ENCODE assay signal across 12 cellular contexts in the genomic region with DNA sequence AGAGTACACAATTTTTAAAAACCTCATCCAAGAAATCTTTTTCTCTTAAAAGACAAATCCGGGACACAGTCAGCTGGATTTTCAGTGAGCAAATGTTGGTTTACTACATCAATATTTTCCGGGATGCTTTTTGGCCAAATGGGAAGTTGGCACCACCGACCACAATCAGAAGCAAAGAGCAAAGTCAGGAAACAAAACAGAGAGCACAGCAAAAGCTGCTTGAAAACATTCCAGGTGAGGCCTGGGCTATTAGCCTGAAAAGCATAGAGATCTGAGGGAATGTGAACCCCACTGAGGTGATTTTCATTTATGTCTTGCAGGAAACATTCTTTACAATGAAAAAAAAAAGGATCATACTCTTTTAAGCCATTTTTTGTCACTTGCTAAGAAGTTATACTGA. TPM values are rescaled to one million over a fixed set of nuclear protein-coding genes. Genes with fewer than 3 reads are reported as not detected.
DNase-seq lines count a peak whose midpoint lies in the region; ATAC-seq, FAIRE-seq and TF ChIP-seq lines count a peak whose summit lies in the region.
"Had no signal": no experiment of that assay in that cellular context is flagged by ENCODE, and none has a peak within 500 bp of the region (broad histone marks: within the 10 kb centered on the region; RNA-seq: fewer than 3 reads in every experiment).

No MANE protein-coding gene starts in this region.

- peak in 1 of 2 donors; percentile 24 for TF ChIP-seq RAD21 in liver (IDR thresholded peaks at IDR 0.05)
- TF ChIP-seq RAD21 in HepG2 (CRISPR knock-in tag; IDR thresholded peaks at IDR 0.05): no peak
- no peak for TF ChIP-seq RAD21 in GM12878 (IDR thresholded peaks at IDR 0.05; ENCODE audit: insufficient read depth, low read depth, low read length)

- TF ChIP-seq POLR2A in HepG2 (IDR thresholded peaks at IDR 0.05; ENCODE audit: insufficient read depth in 1 of 2, low read depth in 2 of 2, low read length in 2 of 2): no peak
- no peak for TF ChIP-seq POLR2A in GM12878 (IDR thresholded peaks at IDR 0.05; ENCODE audit: low read depth, low read length)
- TF ChIP-seq POLR2A in right lobe of liver (IDR thresholded peaks at IDR 0.05): no peak

- peak overlapping the region in 1 of 2 donors; percentile 45 for H3K27ac ChIP-seq in liver (ENCODE audit: low read depth in 1 of 2, low read length in 2 of 2)
- H3K27ac ChIP-seq in HepG2 (ENCODE audit: extremely low read length, insufficient read depth, low read length): no peak overlapping the region
- H3K27ac ChIP-seq in GM12878 (ENCODE audit: control insufficient read depth, insufficient read depth): peak overlapping the region; percentile 67
- peak overlapping the region in 2 of 3 donors; percentile 33 to 38 for H3K27ac ChIP-seq in right lobe of liver
- H3K27ac ChIP-seq: 22Rv1 had no signal

- intact Hi-C loops in HepG2 (cut with micrococcal nuclease; ENCODE audit: unreplicated experiment): no loop called here
- intact Hi-C loops in GM12878 (cut with micrococcal nuclease; ENCODE audit: unreplicated experiment): no loop called here
- intact Hi-C loops in right lobe of liver (cut with DNase I): no loop called here

- TF ChIP-seq CTCF in liver (IDR thresholded peaks at IDR 0.05; ENCODE audit: low read depth, low read length, missing input control) (no peak), HepG2 (CRISPR knock-in tag; IDR thresholded peaks at IDR 0.05) (no peak), GM12878 (IDR thresholded peaks at IDR 0.05 in 2 of 3, conservative IDR thresholded peaks at IDR 0.05 in 1 of 3; ENCODE audit: control insufficient read depth in 2 of 3, extremely low read depth in 1 of 3, insufficient read depth in 1 of 3, low read depth in 3 of 3, low read length in 3 of 3) (no peak), right lobe of liver (IDR thresholded peaks at IDR 0.05) (no peak)

- H3K9me3 ChIP-seq in liver (ENCODE audit: control insufficient read depth in 4 of 4, low read length in 3 of 4) (no peaks in the 10 kb centered on the region), HepG2 (ENCODE audit: low read length) (no peaks in the 10 kb centered on the region), GM12878 (replicated peaks; ENCODE audit: control insufficient read depth, insufficient read depth, low read length) (no peaks in the 10 kb centered on the region), right lobe of liver (no peaks in the 10 kb centered on the region)

- RAD21 ChIA-PET in GM12878 (lab: Charles Lee; ENCODE audit: unreplicated experiment): interaction anchor here (0.5 to 1.2 kb wide), 3 partner anchors 10 to 105 kb away, joined by 3 to 5 read pairs (median 5); no protein-coding TSS in a partner anchor

- H3K9me3 Mint-ChIP-seq in stimulated activated naive B cell treated with anti-CD40 and anti-IgM and Interleukin-4, amounts not matched to agents 10 μg/mL and 1 μg/mL and 100 μg/mL, for 72 hours: no peaks in the 10 kb centered on the region
- H3K9me3 Mint-ChIP-seq in activated T-cell treated with anti-CD3 and anti-CD28 coated beads, Interleukin-2, amount 50 U/mL, for 24 hours: no peaks in the 10 kb centered on the region

- POLR2A ChIA-PET in HepG2 (lab: Yijun Ruan, JAX): no interaction called here
- POLR2A ChIA-PET in GM12878 (lab: Charles Lee): interaction anchor here (0.6 kb wide), 1 partner anchor 49 kb away, joined by 3 read pairs; no protein-coding TSS in a partner anchor

- no peak overlapping the region for H3K4me2 ChIP-seq in HepG2 (ENCODE audit: low read depth, low read length)
- H3K4me2 ChIP-seq in GM12878 (ENCODE audit: control insufficient read depth, insufficient read depth): no peak overlapping the region

- CTCF ChIA-PET in HepG2 (lab: Yijun Ruan, JAX; ENCODE audit: low intra/inter-chr PET ratio, low total read pairs) (no interaction called here), GM12878 (lab: Yijun Ruan, JAX) (interaction anchor here (1.3 kb wide), 1 partner anchor 10 kb away, joined by 7 read pairs; no protein-coding TSS in a partner anchor)

- no peak overlapping the region for H3K27ac Mint-ChIP-seq in stimulated activated naive B cell treated with anti-CD40 and anti-IgM and Interleukin-4, amounts not matched to agents 10 μg/mL and 1 μg/mL and 100 μg/mL, for 72 hours
- no peak overlapping the region for H3K27ac Mint-ChIP-seq in activated T-cell treated with anti-CD3 and anti-CD28 coated beads, Interleukin-2, amount 50 U/mL, for 24 hours
- H3K27ac Mint-ChIP-seq: CD14-positive monocyte had no signal

- no peaks in the 10 kb centered on the region for H3K27me3 Mint-ChIP-seq in stimulated activated naive B cell treated with anti-CD40 and anti-IgM and Interleukin-4, amounts not matched to agents 10 μg/mL and 1 μg/mL and 100 μg/mL, for 72 hours
- H3K27me3 Mint-ChIP-seq in activated T-cell treated with anti-CD3 and anti-CD28 coated beads, Interleukin-2, amount 50 U/mL, for 24 hours: no peaks in the 10 kb centered on the region

- no peaks in the 10 kb centered on the region for H4K20me1 ChIP-seq in HepG2 (ENCODE audit: insufficient read depth, low read length)
- no peaks in the 10 kb centered on the region for H4K20me1 ChIP-seq in GM12878 (ENCODE audit: control insufficient read depth, insufficient read depth)

- SMC1A ChIA-PET in GM12878 (lab: Charles Lee; ENCODE audit: uncharacterized antibody, unreplicated experiment): interaction anchor here (1.2 to 1.4 kb wide), 2 partner anchors 9 to 54 kb away, joined by 3 to 6 read pairs; no protein-coding TSS in a partner anchor

- no peak overlapping the region for H3K4me3 Mint-ChIP-seq in stimulated activated naive B cell treated with anti-CD40 and anti-IgM and Interleukin-4, amounts not matched to agents 10 μg/mL and 1 μg/mL and 100 μg/mL, for 72 hours
- H3K4me3 Mint-ChIP-seq in activated T-cell treated with anti-CD3 and anti-CD28 coated beads, Interleukin-2, amount 50 U/mL, for 24 hours: no peak overlapping the region
- H3K4me3 Mint-ChIP-seq: CD14-positive monocyte had no signal

- no peak overlapping the region for H2AFZ ChIP-seq in HepG2 (ENCODE audit: low read length)
- no peak overlapping the region for H2AFZ ChIP-seq in GM12878 (ENCODE audit: control insufficient read depth, low read depth, low read length)

- in situ Hi-C loops in HepG2 (cut with HindIII; ENCODE audit: extremely low pct_ligation_motif_present, low pct_unique_long_range_greater_than_20kb) (no loop called here), GM12878 (cut with MboI) (no loop called here)

- TF ChIP-seq EP300 in HepG2 (IDR thresholded peaks at IDR 0.05; ENCODE audit: low read depth in 2 of 2, low read length in 2 of 2): no peak
- no peak for TF ChIP-seq EP300 in HepG2 (CRISPR knock-in tag; IDR thresholded peaks at IDR 0.05; ENCODE audit: borderline replicate concordance)
- TF ChIP-seq EP300 in GM12878 (IDR thresholded peaks at IDR 0.05; ENCODE audit: borderline replicate concordance in 1 of 2, control insufficient read depth in 1 of 2, low read depth in 2 of 2, low read length in 2 of 2): no peak

- peaks cover 15 to 18% of the 10 kb centered on the region in 2 donors for H3K36me3 Mint-ChIP-seq in stimulated activated naive B cell treated with anti-CD40 and anti-IgM and Interleukin-4, amounts not matched to agents 10 μg/mL and 1 μg/mL and 100 μg/mL, for 72 hours
- peaks cover 42% of the 10 kb centered on the region for H3K36me3 Mint-ChIP-seq in activated T-cell treated with anti-CD3 and anti-CD28 coated beads, Interleukin-2, amount 50 U/mL, for 24 hours (ENCODE audit: low read depth)
- H3K36me3 Mint-ChIP-seq: CD14-positive monocyte had no signal

- FAIRE-seq in HepG2 (lab: Jason Lieb, UNC) (no peak), GM12878 (lab: Jason Lieb, UNC) (no peak)
- FAIRE-seq: H54 had no signal

- ATAC-seq in HepG2: no peak
- ATAC-seq in GM12878: no peak
- peak; percentile 78 to 83 (median 80) for ATAC-seq in right lobe of liver
- no peak for ATAC-seq in stimulated activated naive B cell treated with anti-CD40 and anti-IgM and Interleukin-4, amounts not matched to agents 10 μg/mL and 1 μg/mL and 100 μg/mL, for 72 hours (replicated peaks)

- no TSS peak for BruUV-seq in HepG2 (replicated peaks; lab: Mats Ljungman, UMichigan)
- BruUV-seq in GM12878 (replicated peaks; lab: Mats Ljungman, UMichigan): no TSS peak

- DNase-seq in HepG2 (ENCODE audit: low spot score) (no peak), GM12878 (ENCODE audit: low read depth, low spot score) (no peak), right lobe of liver (peak in 1 of 3 donors; percentile 69), DMS153 (lab: John Stamatoyannopoulos, UW) (no peak)
- no peak for DNase-seq in stimulated activated naive B cell treated with anti-CD40 and anti-IgM and Interleukin-4, amounts not matched to agents 10 μg/mL and 1 μg/mL and 100 μg/mL, for 72 hours
- DNase-seq in activated CD4-positive, CD25-positive, alpha-beta regulatory T cell (lab: John Stamatoyannopoulos, UW): no peak
- DNase-seq in activated T-cell treated with anti-CD3 and anti-CD28 coated beads, Interleukin-2, amount 50 U/mL, for 24 hours: no peak

- H3K9ac ChIP-seq in liver (ENCODE audit: low read depth in 1 of 2, low read length in 2 of 2) (no peak overlapping the region), HepG2 (ENCODE audit: insufficient read depth, low read depth, low read length) (no peak overlapping the region), GM12878 (ENCODE audit: control insufficient read depth, insufficient read depth, low read length) (no peak overlapping the region)

- H3K36me3 ChIP-seq in liver (ENCODE audit: control insufficient read depth in 4 of 4, insufficient read depth in 3 of 4, low read depth in 1 of 4, low read length in 3 of 4) (peaks cover 0 to 5% (median 0%) of the 10 kb centered on the region in 4 donors), HepG2 (replicated peaks in 1 of 2; ENCODE audit: control insufficient read depth in 1 of 2, insufficient read depth in 2 of 2, low read length in 2 of 2) (peaks cover 7 to 24% of the 10 kb centered on the region in 2 experiments; a peak in 4 of 5 replicates), GM12878 (ENCODE audit: control insufficient read depth in 2 of 2, insufficient read depth in 2 of 2, low read length in 1 of 2) (peaks cover 1 to 32% of the 10 kb centered on the region in 2 experiments; a peak in 3 of 4 replicates), right lobe of liver (no peaks in the 10 kb centered on the region)

- no peaks in the 10 kb centered on the region for H3K79me2 ChIP-seq in HepG2 (ENCODE audit: insufficient read depth, low read length)
- H3K79me2 ChIP-seq in GM12878 (ENCODE audit: control insufficient read depth, insufficient read depth, low read length): no peaks in the 10 kb centered on the region

- H3K4me1 ChIP-seq in liver (ENCODE audit: control insufficient read depth in 4 of 4, insufficient read depth in 4 of 4, low read length in 3 of 4) (peaks cover 4 to 17% (median 10%) of the 10 kb centered on the region in 4 donors), HepG2 (ENCODE audit: insufficient read depth, low read length) (peaks cover 15% of the 10 kb centered on the region), GM12878 (ENCODE audit: control insufficient read depth, insufficient read depth, low read length) (0 out of 2 replicates have a peak, but pooled peaks cover 4% of the 10 kb centered on the region), right lobe of liver (peaks cover 0 to 26% (median 3%) of the 10 kb centered on the region in 4 donors)

- no peaks in the 10 kb centered on the region for H3K27me3 ChIP-seq in liver (ENCODE audit: control insufficient read depth in 4 of 4, insufficient read depth in 4 of 4, low read length in 3 of 4)
- H3K27me3 ChIP-seq in HepG2 (ENCODE audit: control insufficient read depth in 1 of 2, insufficient read depth in 2 of 2, low read length in 2 of 2): no peaks in the 10 kb centered on the region
- no peaks in the 10 kb centered on the region for H3K27me3 ChIP-seq in GM12878 (replicated peaks in 1 of 2; ENCODE audit: control insufficient read depth in 2 of 2, insufficient read depth in 2 of 2, low read length in 1 of 2)
- no peaks in the 10 kb centered on the region for H3K27me3 ChIP-seq in right lobe of liver

- H3K4me3 ChIP-seq in liver (ENCODE audit: low read depth in 1 of 3, low read length in 3 of 3) (no peak overlapping the region), HepG2 (replicated peaks in 1 of 3; ENCODE audit: insufficient read depth in 1 of 3, low read depth in 2 of 3, low read length in 3 of 3) (no peak overlapping the region), GM12878 (no peak overlapping the region), right lobe of liver (no peak overlapping the region)

- WGBS in liver: 33% methylated on average over 3 of the region's 3 CpGs
- 95% methylated on average over 3 of the region's 3 CpGs for WGBS in HepG2 (ENCODE audit: low lambda C conversion rate)
- WGBS in GM12878 (ENCODE audit: insufficient coverage, insufficient replicate concordance, low lambda C conversion rate, missing lambda C conversion rate): 97% methylated on average over 3 of the region's 3 CpGs
- 29% methylated on average over 3 of the region's 3 CpGs for WGBS in right lobe of liver (ENCODE audit: insufficient coverage, low coverage, low lambda C conversion rate, missing lambda C conversion rate)

- no peaks in the 10 kb centered on the region for H3K4me1 Mint-ChIP-seq in stimulated activated naive B cell treated with anti-CD40 and anti-IgM and Interleukin-4, amounts not matched to agents 10 μg/mL and 1 μg/mL and 100 μg/mL, for 72 hours
- H3K4me1 Mint-ChIP-seq in activated T-cell treated with anti-CD3 and anti-CD28 coated beads, Interleukin-2, amount 50 U/mL, for 24 hours (ENCODE audit: low read depth): peaks cover 8% of the 10 kb centered on the region
- H3K4me1 Mint-ChIP-seq: CD14-positive monocyte had no signal

RNA-seq across cellular contexts. Expression of a gene that starts 33.9 kb away (rescaled TPM):
- total RNA-seq in liver (under 1 TPM; 0.17 to 0.23 TPM), HepG2 (2016; rRNA removed; fragmentation: Illumina TruSeq; extraction: Trizol) (0.17 and 0.29 TPM in 2 replicates), GM12878 (2014; rRNA removed) (0.82 and 0.85 TPM in 2 replicates), GM12878 (2014; rRNA removed; fragmentation: Illumina TruSeq; extraction: Trizol) (0.55 and 0.81 TPM in 2 replicates), GM12878 (2021) (0.48 and 0.62 TPM in 2 replicates), right lobe of liver (under 1 TPM; 0.19 to 0.37 (median 0.27) TPM)
- polyA plus RNA-seq in liver (under 1 TPM; 0.09 to 0.64 TPM), HepG2 (2011; rRNA removed) (0.22 and 0.29 TPM in 2 replicates), GM12878 (2011; rRNA removed) (1.2 and 2.3 TPM in 2 replicates), GM12878 (2014; fragmentation: Illumina TruSeq; extraction: Trizol) (0.16 and 0.29 TPM in 2 replicates), GM12878 (2014; fragmentation: Nextera tagmentation; extraction: Ambion mirVana) (1 to 10 TPM; 1.5 to 2.3 TPM), GM12878 (2014; rRNA removed) (0.27 and 0.39 TPM in 2 replicates), GM12878 (2016; fragmentation: Nextera tagmentation; extraction: Ambion mirVana) (1 to 10 TPM; 4.5 to 5.2 TPM)
- 0.20 and 0.26 TPM in 2 replicates for total RNA-seq in HepG2 (2016; cell fraction: cytosol; rRNA removed; fragmentation: Illumina TruSeq; extraction: Trizol; ENCODE audit: low read depth)
- 0.16 and 0.35 TPM in 2 replicates for total RNA-seq in HepG2 (2016; cell fraction: insoluble cytoplasmic fraction; rRNA removed; fragmentation: Illumina TruSeq; extraction: Trizol)
- total RNA-seq in HepG2 (2016; cell fraction: membrane; rRNA removed; fragmentation: Illumina TruSeq; extraction: Trizol): 0.37 and 0.48 TPM in 2 replicates
- total RNA-seq in HepG2 (2016; cell fraction: nucleus; rRNA removed; fragmentation: Illumina TruSeq; extraction: Trizol): 0.53 and 0.91 TPM in 2 replicates
- polyA plus RNA-seq in HepG2 (2011; cell fraction: cytosol; rRNA removed): 0.05 and 0.21 TPM in 2 replicates
- 0.42 and 0.59 TPM in 2 replicates for polyA plus RNA-seq in HepG2 (2011; cell fraction: nucleus; rRNA removed)
- 1.0 and 1.8 TPM in 2 replicates for polyA plus RNA-seq in HepG2 (2012)
- 0.03 and 0.08 TPM in 2 replicates for polyA plus RNA-seq in HepG2 (2016; cell fraction: cytosol; fragmentation: Illumina TruSeq; extraction: Trizol; ENCODE audit: low read depth)
- 0.05 and 0.16 TPM in 2 replicates for polyA plus RNA-seq in HepG2 (2016; cell fraction: insoluble cytoplasmic fraction; fragmentation: Illumina TruSeq; extraction: Trizol; ENCODE audit: low read depth)
- polyA plus RNA-seq in HepG2 (2016; cell fraction: membrane; fragmentation: Illumina TruSeq; extraction: Trizol; ENCODE audit: low read depth): 0.11 and 0.20 TPM in 2 replicates
- polyA plus RNA-seq in HepG2 (2016; cell fraction: nucleus; fragmentation: Illumina TruSeq; extraction: Trizol; ENCODE audit: insufficient read depth, low read depth): 0.14 and 0.37 TPM in 2 replicates
- 0.04 and 0.68 TPM in 2 replicates for polyA minus RNA-seq in HepG2 (2011; rRNA and poly(A)+ RNA removed; ENCODE audit: low replicate concordance)
- polyA minus RNA-seq in HepG2 (2011; cell fraction: cytosol; rRNA and poly(A)+ RNA removed): 0.20 and 0.35 TPM in 2 replicates
- 2.1 and 2.6 TPM in 2 replicates for polyA minus RNA-seq in HepG2 (2011; cell fraction: nucleus; rRNA and poly(A)+ RNA removed)
- 17.9 and 22.6 TPM in 2 replicates for total RNA-seq in GM12878 (2013; cell fraction: nucleolus; rRNA removed)
- polyA plus RNA-seq in GM12878 (2011; ENCODE audit: low read depth): 5.1 TPM
- 0.13 and 0.24 TPM in 2 replicates for polyA plus RNA-seq in GM12878 (2011; cell fraction: cytosol; rRNA removed)
- polyA plus RNA-seq in GM12878 (2011; cell fraction: nucleus; rRNA removed): 3.6 and 4.5 TPM in 2 replicates
- polyA plus RNA-seq in GM12878 (2012): 4.5 and 6.1 TPM in 2 replicates
- 1.1 and 2.4 TPM in 2 replicates for polyA minus RNA-seq in GM12878 (2011; rRNA and poly(A)+ RNA removed)
- polyA minus RNA-seq in GM12878 (2011; cell fraction: cytosol; rRNA and poly(A)+ RNA removed): 0.67 and 0.94 TPM in 2 replicates
- 3.3 and 3.4 TPM in 2 replicates for polyA minus RNA-seq in GM12878 (2011; cell fraction: nucleus; rRNA and poly(A)+ RNA removed)

RNA-seq across cellular contexts. Expression of a gene that starts 34.8 kb away (rescaled TPM):
- total RNA-seq in liver: 1 to 10 TPM; 1.2 to 2.2 TPM
- polyA plus RNA-seq in liver: 1 to 10 TPM; 4.6 to 7.9 TPM
- 1.9 and 2.2 TPM in 2 replicates for total RNA-seq in HepG2 (2016; rRNA removed; fragmentation: Illumina TruSeq; extraction: Trizol)
- total RNA-seq in HepG2 (2016; cell fraction: cytosol; rRNA removed; fragmentation: Illumina TruSeq; extraction: Trizol; ENCODE audit: low read depth): 1.9 and 2.6 TPM in 2 replicates
- total RNA-seq in HepG2 (2016; cell fraction: insoluble cytoplasmic fraction; rRNA removed; fragmentation: Illumina TruSeq; extraction: Trizol): 1.4 and 2.1 TPM in 2 replicates
- total RNA-seq in HepG2 (2016; cell fraction: membrane; rRNA removed; fragmentation: Illumina TruSeq; extraction: Trizol): 1.8 and 2.2 TPM in 2 replicates
- 3.5 and 4.6 TPM in 2 replicates for total RNA-seq in HepG2 (2016; cell fraction: nucleus; rRNA removed; fragmentation: Illumina TruSeq; extraction: Trizol)
- polyA plus RNA-seq in HepG2 (2011; rRNA removed): 46.2 and 51.4 TPM in 2 replicates
- polyA plus RNA-seq in HepG2 (2011; cell fraction: cytosol; rRNA removed): 24.7 and 29.5 TPM in 2 replicates
- polyA plus RNA-seq in HepG2 (2011; cell fraction: nucleus; rRNA removed): 13.1 and 13.3 TPM in 2 replicates
- 23.4 and 38.1 TPM in 2 replicates for polyA plus RNA-seq in HepG2 (2012)
- 2.3 and 2.7 TPM in 2 replicates for polyA plus RNA-seq in HepG2 (2016; cell fraction: cytosol; fragmentation: Illumina TruSeq; extraction: Trizol; ENCODE audit: low read depth)
- 1.5 and 1.8 TPM in 2 replicates for polyA plus RNA-seq in HepG2 (2016; cell fraction: insoluble cytoplasmic fraction; fragmentation: Illumina TruSeq; extraction: Trizol; ENCODE audit: low read depth)
- 2.1 and 2.2 TPM in 2 replicates for polyA plus RNA-seq in HepG2 (2016; cell fraction: membrane; fragmentation: Illumina TruSeq; extraction: Trizol; ENCODE audit: low read depth)
- polyA plus RNA-seq in HepG2 (2016; cell fraction: nucleus; fragmentation: Illumina TruSeq; extraction: Trizol; ENCODE audit: insufficient read depth, low read depth): 3.0 TPM in 2 replicates
- 11.9 and 47.4 TPM in 2 replicates for polyA minus RNA-seq in HepG2 (2011; rRNA and poly(A)+ RNA removed; ENCODE audit: low replicate concordance)
- 12.2 and 18.2 TPM in 2 replicates for polyA minus RNA-seq in HepG2 (2011; cell fraction: cytosol; rRNA and poly(A)+ RNA removed)
- polyA minus RNA-seq in HepG2 (2011; cell fraction: nucleus; rRNA and poly(A)+ RNA removed): 15.5 and 18.2 TPM in 2 replicates
- 92.7 and 109 TPM in 2 replicates for total RNA-seq in GM12878 (2013; cell fraction: nucleolus; rRNA removed)
- total RNA-seq in GM12878 (2014; rRNA removed): 21.0 and 26.8 TPM in 2 replicates
- total RNA-seq in GM12878 (2014; rRNA removed; fragmentation: Illumina TruSeq; extraction: Trizol): 11.4 and 13.4 TPM in 2 replicates
- 18.6 and 19.9 TPM in 2 replicates for total RNA-seq in GM12878 (2021)
- 201 TPM for polyA plus RNA-seq in GM12878 (2011; ENCODE audit: low read depth)
- polyA plus RNA-seq in GM12878 (2011; rRNA removed): 67.9 and 80.1 TPM in 2 replicates
- polyA plus RNA-seq in GM12878 (2011; cell fraction: cytosol; rRNA removed): 46.2 and 65.1 TPM in 2 replicates
- polyA plus RNA-seq in GM12878 (2011; cell fraction: nucleus; rRNA removed): 48.1 and 72.6 TPM in 2 replicates
- 80.2 and 194 TPM in 2 replicates for polyA plus RNA-seq in GM12878 (2012)
- polyA plus RNA-seq in GM12878 (2014; fragmentation: Illumina TruSeq; extraction: Trizol): 9.9 and 10.6 TPM in 2 replicates
- polyA plus RNA-seq in GM12878 (2014; fragmentation: Nextera tagmentation; extraction: Ambion mirVana): 10 to 100 TPM; 24.1 to 24.2 TPM
- 23.5 and 32.2 TPM in 2 replicates for polyA plus RNA-seq in GM12878 (2014; rRNA removed)
- polyA plus RNA-seq in GM12878 (2016; fragmentation: Nextera tagmentation; extraction: Ambion mirVana): 10 to 100 TPM; 52.1 to 57.3 TPM
- 28.2 and 31.1 TPM in 2 replicates for polyA minus RNA-seq in GM12878 (2011; rRNA and poly(A)+ RNA removed)
- polyA minus RNA-seq in GM12878 (2011; cell fraction: cytosol; rRNA and poly(A)+ RNA removed): 20.3 and 21.3 TPM in 2 replicates
- 57.9 and 60.2 TPM in 2 replicates for polyA minus RNA-seq in GM12878 (2011; cell fraction: nucleus; rRNA and poly(A)+ RNA removed)
- total RNA-seq in right lobe of liver: 10 to 100 TPM in 2 of 6 experiments, 1 to 10 TPM in 4; 3.9 to 19.0 (median 6.0) TPM
- total RNA-seq: A673 had no signal

Comparison
In these comparisons a context has a peak if more than half of its experiments do, and no peak if none do; other contexts are left out.
1. ATAC-seq: peak in right lobe of liver (4 of 4); none in HepG2 (single experiment), GM12878 (single experiment) and stimulated activated naive B cell treated with anti-CD40 and anti-IgM and Interleukin-4, amounts not matched to agents 10 μg/mL and 1 μg/mL and 100 μg/mL, for 72 hours (0 of 2).